ENCODE assay signal across 8 cellular contexts in the genomic region with DNA sequence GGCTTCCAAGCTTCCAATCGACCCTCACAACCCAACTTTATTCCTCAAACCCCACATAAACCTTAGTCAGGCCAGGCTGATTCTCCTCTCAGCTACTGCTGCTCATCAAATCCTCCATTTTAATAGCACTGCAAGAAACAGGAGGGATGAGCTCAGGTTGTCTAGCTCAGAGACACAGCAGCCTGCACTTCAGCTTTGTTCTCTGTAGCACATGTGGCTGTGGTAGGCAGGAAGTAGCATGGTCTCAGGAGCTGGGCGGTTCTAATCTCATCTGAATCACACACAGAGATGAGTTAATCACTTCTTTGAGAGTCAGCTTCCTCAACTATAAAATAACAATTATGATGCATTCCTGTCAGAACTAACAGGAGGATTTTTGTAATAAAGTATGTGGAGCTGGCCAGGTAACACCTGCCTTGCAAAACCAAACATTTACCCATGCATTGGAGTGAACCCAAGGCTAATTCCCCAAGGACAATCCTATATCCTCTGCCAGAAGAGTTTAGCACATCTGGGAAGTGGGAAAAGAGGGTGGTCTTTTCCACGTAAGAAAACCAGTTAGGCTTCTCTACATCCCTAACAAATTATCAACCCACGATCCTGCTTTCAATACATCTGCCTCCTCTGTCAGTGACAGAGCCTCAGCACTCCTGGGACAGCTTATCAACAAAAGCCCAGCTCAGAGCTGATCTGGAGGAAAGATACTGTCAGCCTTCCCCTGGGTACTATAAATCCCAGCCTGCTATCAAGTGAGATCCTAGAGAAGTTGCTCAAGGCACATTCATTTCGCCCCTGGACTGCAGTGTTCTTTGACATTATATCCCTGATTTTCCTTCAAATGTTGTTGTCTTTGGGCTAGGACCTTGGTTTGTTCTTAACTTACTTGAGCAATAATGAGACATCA. TPM values are rescaled to one million over a fixed set of nuclear protein-coding genes. Genes with fewer than 3 reads are reported as not detected.
A peak's percentile ranks its signal among the peaks of the same experiment; 100 is the strongest.
DNase-seq lines count a peak whose midpoint lies in the region; ATAC-seq and TF ChIP-seq lines count a peak whose summit lies in the region.

No MANE protein-coding gene starts in this region.

- intact Hi-C loops in stomach (cut with DNase I; ENCODE audit: low total_unique reads) (no loop called here), right cardiac atrium (cut with DNase I) (no loop called here)

- peaks cover 38% of the 10 kb centered on the region for H3K4me1 Mint-ChIP-seq in activated naive CD4-positive, alpha-beta T cell treated with anti-CD3 and anti-CD28 coated beads, Interleukin-2, amount 10 ng/mL, durations not matched to agents 7 days and 5 days

- TF ChIP-seq CTCF in GM12865 (IDR thresholded peaks at IDR 0.05; ENCODE audit: insufficient read depth, low read depth, low read length, missing control alignments) = no peak
- TF ChIP-seq CTCF in stomach (IDR thresholded peaks at IDR 0.05) = no peak

- H3K4me3 Mint-ChIP-seq in activated naive CD4-positive, alpha-beta T cell treated with anti-CD3 and anti-CD28 coated beads, Interleukin-2, amount 10 ng/mL, durations not matched to agents 7 days and 5 days = peak overlapping the region; percentile 31

- H3K36me3 ChIP-seq in mesodermal cell (ENCODE audit: control insufficient read depth, insufficient read depth, low read length) (peaks cover 50% of the 10 kb centered on the region), stomach (no peaks in the 10 kb centered on the region)

- no peak for TF ChIP-seq EP300 in stomach (IDR thresholded peaks at IDR 0.05)

- peaks cover 5% of the 10 kb centered on the region for H3K9me3 Mint-ChIP-seq in activated naive CD4-positive, alpha-beta T cell treated with anti-CD3 and anti-CD28 coated beads, Interleukin-2, amount 10 ng/mL, durations not matched to agents 7 days and 5 days

- H3K4me3 ChIP-seq in GM12865 (ENCODE audit: low read depth, low read length) = no peak overlapping the region
- H3K4me3 ChIP-seq in mesodermal cell (ENCODE audit: extremely low read depth, insufficient read depth, low read length, poor library complexity, severe bottlenecking) = no peak overlapping the region
- no peak overlapping the region for H3K4me3 ChIP-seq in stomach
- no peak overlapping the region for H3K4me3 ChIP-seq in right cardiac atrium (ENCODE audit: low read length)

- 0 out of 2 replicates have a peak, but pooled peaks have one; percentile 22 for TF ChIP-seq POLR2A in Raji (IDR thresholded peaks at IDR 0.05; ENCODE audit: insufficient read depth, low read depth, low read length)
- no peak for TF ChIP-seq POLR2A in stomach (IDR thresholded peaks at IDR 0.05)

- H3K27ac ChIP-seq in mesodermal cell (ENCODE audit: low read depth, low read length, severe bottlenecking) = peak overlapping the region; percentile 67
- peak overlapping the region in 4 of 5 donors; percentile 6 to 61 (median 32) for H3K27ac ChIP-seq in stomach
- H3K27ac ChIP-seq in right cardiac atrium (ENCODE audit: low read length) = no peak overlapping the region

- H3K27me3 Mint-ChIP-seq in activated naive CD4-positive, alpha-beta T cell treated with anti-CD3 and anti-CD28 coated beads, Interleukin-2, amount 10 ng/mL, durations not matched to agents 7 days and 5 days = no peaks in the 10 kb centered on the region

- H3K4me1 ChIP-seq in mesodermal cell (ENCODE audit: control insufficient read depth, insufficient read depth, low read length, poor library complexity, severe bottlenecking) (peaks cover 31% of the 10 kb centered on the region), stomach (peaks cover 0 to 36% (median 5%) of the 10 kb centered on the region in 4 donors), right cardiac atrium (ENCODE audit: control insufficient read depth, insufficient read depth, low read length) (peaks cover 3% of the 10 kb centered on the region)

- peak overlapping the region; percentile 97 for H3K27ac Mint-ChIP-seq in activated naive CD4-positive, alpha-beta T cell treated with anti-CD3 and anti-CD28 coated beads, Interleukin-2, amount 10 ng/mL, durations not matched to agents 7 days and 5 days

- H3K9me3 ChIP-seq in mesodermal cell (ENCODE audit: control insufficient read depth, low read length) (no peaks in the 10 kb centered on the region), stomach (no peaks in the 10 kb centered on the region), right cardiac atrium (ENCODE audit: control insufficient read depth, low read length) (no peaks in the 10 kb centered on the region)

- peak; percentile 43 for DNase-seq in GM12865 (ENCODE audit: low read depth)
- peak; percentile 79 for DNase-seq in activated naive CD4-positive, alpha-beta T cell treated with anti-CD3 and anti-CD28 coated beads, Interleukin-2, amount 10 ng/mL, durations not matched to agents 7 days and 5 days
- DNase-seq in stomach = no peak
- no peak for DNase-seq in right cardiac atrium

- H3K27me3 ChIP-seq in stomach (no peaks in the 10 kb centered on the region), right cardiac atrium (ENCODE audit: control insufficient read depth, insufficient read depth) (no peaks in the 10 kb centered on the region)

- WGBS in mesodermal cell (ENCODE audit: insufficient coverage in 2 of 2), 2 experiments = 77 to 78% methylated on average over 4 of the region's 5 CpGs
- WGBS in stomach, 5 donors = 47 to 67% (median 59%) methylated on average over 5 of the region's 5 CpGs
- 72% methylated on average over 5 of the region's 5 CpGs for WGBS in right cardiac atrium

- H3K36me3 Mint-ChIP-seq in activated naive CD4-positive, alpha-beta T cell treated with anti-CD3 and anti-CD28 coated beads, Interleukin-2, amount 10 ng/mL, durations not matched to agents 7 days and 5 days = peaks cover 18% of the 10 kb centered on the region

- ATAC-seq in HG03139 (IDR thresholded peaks at IDR 0.05; ENCODE audit: unreplicated experiment) (peak; percentile 95), right cardiac atrium (no peak), GM21737 (IDR thresholded peaks at IDR 0.05; ENCODE audit: unreplicated experiment) (no peak)

- CTCF ChIA-PET in activated naive CD4-positive, alpha-beta T cell treated with anti-CD3 and anti-CD28 coated beads, Interleukin-2, amount 10 ng/mL, durations not matched to agents 7 days and 5 days (lab: Charles Lee) = interaction anchor here (0.6 to 1.2 kb wide), 4 partner anchors 43 to 350 kb away, joined by 3 to 4 read pairs (median 4); no protein-coding TSS in a partner anchor

RNA-seq across cellular contexts. Expression of a gene that starts 32.8 kb away (rescaled TPM):
- 69.0 TPM for polyA plus RNA-seq in mesodermal cell (2013, experiment 1 of 2)
- polyA plus RNA-seq in mesodermal cell (2013, experiment 2 of 2) = 72.7 TPM
- 10 to 100 TPM in 1 of 5 donors, 1 to 10 TPM in 4; 3.3 to 27.9 (median 4.1) TPM for total RNA-seq in stomach
- 1 to 10 TPM; 3.2 to 7.0 (median 4.7) TPM for polyA plus RNA-seq in stomach
- 1 to 10 TPM; 1.9 to 5.4 (median 3.1) TPM for total RNA-seq in right cardiac atrium
- 8.1 TPM for polyA plus RNA-seq in right cardiac atrium

Comparison
In these comparisons a context has a peak if more than half of its experiments do, and no peak if none do; other contexts are left out.
1. DNase-seq: peak in GM12865 (single experiment) and activated naive CD4-positive, alpha-beta T cell treated with anti-CD3 and anti-CD28 coated beads, Interleukin-2, amount 10 ng/mL, durations not matched to agents 7 days and 5 days (single experiment); none in stomach (single experiment) and right cardiac atrium (0 of 3).